ENCODE assay signal across 20 cellular contexts in the genomic region with DNA sequence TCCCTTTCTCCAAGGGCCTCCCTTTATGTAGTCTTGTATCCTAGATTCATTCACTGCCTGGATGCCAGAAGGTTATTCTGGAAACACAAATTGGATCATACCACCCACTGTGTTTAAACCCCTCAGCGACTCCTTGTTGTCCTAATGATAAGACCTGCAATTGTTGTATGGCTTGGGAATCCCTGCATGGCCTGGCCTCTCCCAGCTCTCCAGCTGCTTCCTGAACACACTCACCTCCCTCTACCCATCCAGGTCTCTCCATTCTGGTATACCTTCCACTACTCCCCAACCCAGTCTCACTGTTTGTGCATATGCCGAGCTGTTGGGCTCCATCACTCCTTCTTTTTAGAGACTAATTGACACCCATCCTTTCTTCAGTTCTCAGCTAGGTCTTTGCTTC.
"Had no signal": no experiment of that assay in that cellular context is flagged by ENCODE, and none has a peak within 500 bp of the region (broad histone marks: within the 10 kb centered on the region; RNA-seq: fewer than 3 reads in every experiment).

No MANE protein-coding gene starts in this region.

- DNase-seq: activated B cell treated with CpG ODN at 0.5 μM for 24 hours; activated CD4-positive, alpha-beta memory T cell treated with anti-CD3 and anti-CD28 coated beads for 36 hours; activated CD4-positive, alpha-beta T cell treated with anti-CD3 and anti-CD28 coated beads for 4 hours; activated naive CD4-positive, alpha-beta T cell; activated naive CD8-positive, alpha-beta T cell treated with anti-CD3 and anti-CD28 coated beads for 36 hours; activated T-cell treated with anti-CD3 and anti-CD28 coated beads, Interleukin-2, amount 50 U/mL, for 1 hour; amniotic stem cell; foreskin keratinocyte; mucosa of descending colon; naive B cell; right lobe of liver; stimulated activated CD4-positive, alpha-beta T cell treated with anti-CD3 and anti-CD28 coated beads, Interleukin-4, amount 100 ng/mL, for 1 hour; testis; upper lobe of left lung had no signal

- H3K4me1 ChIP-seq: foreskin keratinocyte, parathyroid adenoma, right lobe of liver, testis, upper lobe of left lung had no signal

- H3K9me3 ChIP-seq: mucosa of descending colon, neutrophil, right lobe of liver, testis, upper lobe of left lung had no signal

- H3K36me3 ChIP-seq: cardiac muscle cell, neutrophil, right lobe of liver, upper lobe of left lung had no signal

- ATAC-seq: activated T-helper 17 cell treated with anti-CD3 and anti-CD28 coated beads, Interleukin-2, amount 50 U/mL, for 72 hours; foreskin keratinocyte; mucosa of descending colon; right lobe of liver had no signal

- H3K4me3 ChIP-seq: cardiac muscle cell, hepatocyte, mucosa of descending colon, right lobe of liver, smooth muscle cell, testis, upper lobe of left lung had no signal

- H3K27me3 ChIP-seq: cardiac muscle cell, right lobe of liver, testis, upper lobe of left lung had no signal

- H3K27ac ChIP-seq: cardiac muscle cell, foreskin keratinocyte, hepatocyte, neutrophil, parathyroid adenoma, right lobe of liver, testis, upper lobe of left lung had no signal
